1 cellular context compared by ENCODE assay signal in genomic region chr5:175861337-175862130, GRCh38.
A peak's percentile ranks its signal among the peaks of the same experiment; 100 is the strongest.
TF ChIP-seq lines count a peak whose summit lies in the region.

No MANE protein-coding gene starts in this region.

TF ChIP-seq in HepG2, 621 proteins besides CTCF, POLR2A, EP300 and RAD21 (continued from another document and continues in another):
- TF ChIP-seq UBTF (CRISPR knock-in tag; IDR thresholded peaks at IDR 0.05) (peak; percentile 88), FOXP4 (CRISPR knock-in tag; IDR thresholded peaks at IDR 0.05) (peak; percentile 94), ATF2 (CRISPR knock-in tag; IDR thresholded peaks at IDR 0.05) (peak; percentile 80; the same call in 1 of the 2 replicates), ZNF770 (CRISPR knock-in tag; IDR thresholded peaks at IDR 0.05) (no peak), MEIS2 (CRISPR knock-in tag; IDR thresholded peaks at IDR 0.05) (peak; percentile 76), ISX (CRISPR knock-in tag; conservative IDR thresholded peaks at IDR 0.05) (no peak), CSRNP1 (CRISPR knock-in tag; IDR thresholded peaks at IDR 0.05) (0 out of 2 replicates have a peak, but pooled peaks have one; percentile 41), MXD4 (CRISPR knock-in tag; IDR thresholded peaks at IDR 0.05) (0 out of 2 replicates have a peak, but pooled peaks have one; percentile 50), ZBTB26 (CRISPR knock-in tag; IDR thresholded peaks at IDR 0.05; ENCODE audit: borderline replicate concordance) (peak; percentile 76; the same call in 1 of the 2 replicates), CHD2 (IDR thresholded peaks at IDR 0.05; ENCODE audit: low read depth, low read length) (no peak), ZNF644 (CRISPR knock-in tag; IDR thresholded peaks at IDR 0.05; ENCODE audit: low read depth) (peak; percentile 89), ZBED4 (CRISPR knock-in tag; IDR thresholded peaks at IDR 0.05; ENCODE audit: borderline replicate concordance) (peak; percentile 87; the same call in 1 of the 2 replicates), ZNF629 (CRISPR knock-in tag; conservative IDR thresholded peaks at IDR 0.05) (peak; percentile 24), KDM5B (CRISPR knock-in tag; IDR thresholded peaks at IDR 0.05; ENCODE audit: borderline replicate concordance) (peak; percentile 62; the same call in 1 of the 2 replicates), TCF12 (IDR thresholded peaks at IDR 0.05) (no peak), TCF12 (CRISPR knock-in tag; IDR thresholded peaks at IDR 0.05) (peak; percentile 85; the same call in 1 of the 2 replicates), MIXL1 (CRISPR knock-in tag; IDR thresholded peaks at IDR 0.05) (peak; percentile 76), MED8 (CRISPR knock-in tag; IDR thresholded peaks at IDR 0.05; ENCODE audit: insufficient replicate concordance) (peak; percentile 90), ETV5 (CRISPR knock-in tag; IDR thresholded peaks at IDR 0.05; ENCODE audit: borderline replicate concordance) (peak; percentile 86), ZNF329 (CRISPR knock-in tag; IDR thresholded peaks at IDR 0.05; ENCODE audit: low read depth) (peak; percentile 86; the same call in 1 of the 2 replicates), CEBPG (CRISPR knock-in tag; IDR thresholded peaks at IDR 0.05) (peak; percentile 60), TEF (CRISPR knock-in tag; IDR thresholded peaks at IDR 0.05) (peak; percentile 50; the same call in 1 of the 2 replicates), NFIC (IDR thresholded peaks at IDR 0.05; ENCODE audit: low read length) (peak; percentile 92), RBFOX2 (IDR thresholded peaks at IDR 0.05; ENCODE audit: low read depth, low read length) (peak; percentile 67), FUBP1 (CRISPR knock-in tag; IDR thresholded peaks at IDR 0.05; ENCODE audit: borderline replicate concordance) (no peak), FOSL2 (CRISPR knock-in tag; IDR thresholded peaks at IDR 0.05) (peak; percentile 98), ZNF317 (CRISPR knock-in tag; IDR thresholded peaks at IDR 0.05) (peak; percentile 18; the same call in 1 of the 2 replicates), ZNF414 (CRISPR knock-in tag; IDR thresholded peaks at IDR 0.05) (0 out of 2 replicates have a peak, but pooled peaks have one; percentile 62), ZNF431 (CRISPR knock-in tag; IDR thresholded peaks at IDR 0.05; ENCODE audit: borderline replicate concordance, low read depth) (peak; percentile 83), ATF5 (CRISPR knock-in tag; IDR thresholded peaks at IDR 0.05; ENCODE audit: low read depth) (no peak), ZNF704 (CRISPR knock-in tag; IDR thresholded peaks at IDR 0.05; ENCODE audit: borderline replicate concordance) (no peak), PLSCR1 (CRISPR knock-in tag; IDR thresholded peaks at IDR 0.05; ENCODE audit: borderline replicate concordance) (no peak), ZNF746 (CRISPR knock-in tag; IDR thresholded peaks at IDR 0.05) (peak; percentile 68; the same call in 1 of the 2 replicates)
